Comparison of ENCODE assay signal across 1 cellular context in the genomic region with DNA sequence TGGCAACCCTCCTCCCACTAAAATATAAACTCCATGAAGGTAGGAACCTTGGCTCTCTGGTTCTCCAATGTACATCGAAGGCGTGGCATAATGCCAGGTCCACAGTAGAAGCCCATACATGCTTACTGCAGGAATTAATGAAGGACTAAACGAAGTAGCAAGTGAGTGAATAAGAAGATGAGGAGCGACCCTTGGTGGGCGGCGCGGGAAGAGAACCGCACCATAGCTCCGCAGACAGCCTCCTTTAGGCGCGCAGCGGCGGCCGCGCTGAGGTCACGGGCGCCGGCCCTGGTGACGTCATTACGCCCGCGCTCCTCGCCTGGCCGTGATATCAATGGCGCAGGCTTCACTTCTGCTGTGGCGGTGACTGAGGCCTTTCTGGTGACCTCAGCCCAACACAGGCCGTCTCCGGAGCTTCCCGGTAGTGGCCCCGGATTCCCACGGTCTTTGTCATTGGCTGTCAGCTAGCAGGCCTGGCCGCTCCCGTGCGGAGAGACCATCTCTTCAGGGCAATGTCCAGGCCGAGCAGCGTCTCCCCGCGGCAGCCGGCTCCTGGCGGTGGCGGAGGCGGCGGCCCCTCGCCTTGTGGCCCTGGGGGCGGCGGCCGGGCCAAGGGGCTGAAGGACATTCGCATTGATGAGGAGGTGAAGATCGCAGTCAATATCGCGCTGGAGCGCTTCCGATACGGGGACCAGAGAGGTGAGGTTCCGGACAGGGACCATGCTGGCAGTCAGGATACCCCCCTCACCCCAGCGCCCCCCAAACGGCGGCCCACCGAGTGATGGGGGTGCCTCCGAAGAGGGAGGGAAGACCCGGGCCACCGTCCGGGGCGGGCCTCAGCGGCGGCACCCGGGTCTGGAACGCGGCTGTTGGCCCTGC.
TF ChIP-seq lines count a peak whose summit lies in the region.

Gene YTHDC2 (plus strand): TSS at position 311 of the 879 bp plus-strand sequence. CDS start 202 bp downstream, at position 513.

TF ChIP-seq in K562, 482 proteins besides CTCF, POLR2A, EP300 and RAD21 (continued from another document and continues in another):
- TF ChIP-seq ZBTB26 (CRISPR knock-in tag; IDR thresholded peaks at IDR 0.05) = no peak
- TF ChIP-seq ZNF316 (IDR thresholded peaks at IDR 0.05) = peak; percentile 96
- TF ChIP-seq ZNF165 (CRISPR knock-in tag; IDR thresholded peaks at IDR 0.05; ENCODE audit: borderline replicate concordance) = no peak
- no peak for TF ChIP-seq EWSR1 (IDR thresholded peaks at IDR 0.05; ENCODE audit: borderline replicate concordance, low read depth, partially characterized antibody)
- no peak for TF ChIP-seq MEIS2 (IDR thresholded peaks at IDR 0.05; ENCODE audit: partially characterized antibody)
- TF ChIP-seq BCL6 (CRISPR knock-in tag; IDR thresholded peaks at IDR 0.05) = no peak
- no peak; the same call in 1 of the 2 replicates for TF ChIP-seq ZBTB1 (CRISPR knock-in tag; IDR thresholded peaks at IDR 0.05; ENCODE audit: borderline replicate concordance, low read depth)
- TF ChIP-seq ZNF347 (CRISPR knock-in tag; IDR thresholded peaks at IDR 0.05; ENCODE audit: low read depth) = no peak
- TF ChIP-seq SMARCB1 (IDR thresholded peaks at IDR 0.05; ENCODE audit: insufficient read length, low read depth) = no peak
- no peak for TF ChIP-seq IRF9 (tag; IDR thresholded peaks at IDR 0.05)
- TF ChIP-seq SRF (CRISPR knock-in tag; IDR thresholded peaks at IDR 0.05) = no peak
- TF ChIP-seq E2F8 (IDR thresholded peaks at IDR 0.05; ENCODE audit: low read depth, partially characterized antibody) = peak; percentile 75
- no peak for TF ChIP-seq GTF2B (IDR thresholded peaks at IDR 0.05; ENCODE audit: extremely low read depth, insufficient read length)
- no peak for TF ChIP-seq ZNF124 (CRISPR knock-in tag; IDR thresholded peaks at IDR 0.05)
- TF ChIP-seq ZNF354B (CRISPR knock-in tag; IDR thresholded peaks at IDR 0.05) = no peak
- TF ChIP-seq ID3 (CRISPR knock-in tag; IDR thresholded peaks at IDR 0.05) = no peak
- TF ChIP-seq ID3 (tag; IDR thresholded peaks at IDR 0.05) = 0 out of 2 replicates have a peak, but pooled peaks have one; percentile 39
- TF ChIP-seq SP2 (IDR thresholded peaks at IDR 0.05; ENCODE audit: extremely low read depth, low read depth, low read length, poor library complexity, severe bottlenecking) = no peak
- TF ChIP-seq POLR2AphosphoS2 (IDR thresholded peaks at IDR 0.05; ENCODE audit: low read length) = no peak
- peak; percentile 59; the same call in 1 of the 2 replicates for TF ChIP-seq ZNF592 (IDR thresholded peaks at IDR 0.05)
- TF ChIP-seq TGIF2 (CRISPR knock-in tag; IDR thresholded peaks at IDR 0.05) = no peak
- TF ChIP-seq ZSCAN32 (CRISPR knock-in tag; IDR thresholded peaks at IDR 0.05) = no peak
- TF ChIP-seq MCM7 (IDR thresholded peaks at IDR 0.05) = no peak
- TF ChIP-seq, protein P1, sequence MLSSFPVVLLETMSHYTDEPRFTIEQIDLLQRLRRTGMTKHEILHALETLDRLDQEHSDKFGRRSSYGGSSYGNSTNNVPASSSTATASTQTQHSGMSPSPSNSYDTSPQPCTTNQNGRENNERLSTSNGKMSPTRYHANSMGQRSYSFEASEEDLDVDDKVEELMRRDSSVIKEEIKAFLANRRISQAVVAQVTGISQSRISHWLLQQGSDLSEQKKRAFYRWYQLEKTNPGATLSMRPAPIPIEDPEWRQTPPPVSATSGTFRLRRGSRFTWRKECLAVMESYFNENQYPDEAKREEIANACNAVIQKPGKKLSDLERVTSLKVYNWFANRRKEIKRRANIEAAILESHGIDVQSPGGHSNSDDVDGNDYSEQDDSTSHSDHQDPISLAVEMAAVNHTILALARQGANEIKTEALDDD (IDR thresholded peaks at IDR 0.05) = no peak
- no peak; the same call in 1 of the 2 replicates for TF ChIP-seq FOXP4 (CRISPR knock-in tag; IDR thresholded peaks at IDR 0.05; ENCODE audit: borderline replicate concordance)
- peak in 1 of 2 experiments; percentile 67; a peak in 2 of 4 replicates for TF ChIP-seq MNT (conservative IDR thresholded peaks at IDR 0.05)
- TF ChIP-seq NUFIP1 (IDR thresholded peaks at IDR 0.05; ENCODE audit: partially characterized antibody) = no peak
- TF ChIP-seq ZNF512 (tag; IDR thresholded peaks at IDR 0.05) = no peak
- TF ChIP-seq MAZ (CRISPR knock-in tag; conservative IDR thresholded peaks at IDR 0.05 in 1 of 2, IDR thresholded peaks at IDR 0.05 in 1 of 2) = peak in 1 of 2 experiments; percentile 16; a peak in 1 of 4 replicates
- peak; percentile 89 for TF ChIP-seq SUPT5H (IDR thresholded peaks at IDR 0.05)
- TF ChIP-seq ZC3H8 (IDR thresholded peaks at IDR 0.05) = no peak
- 0 out of 2 replicates have a peak, but pooled peaks have one; percentile 18 for TF ChIP-seq CREB3 (tag; conservative IDR thresholded peaks at IDR 0.05; ENCODE audit: low read depth)
- TF ChIP-seq BRF2 (IDR thresholded peaks at IDR 0.05; ENCODE audit: borderline replicate concordance, insufficient read depth, insufficient read length) = no peak
